In the genomic region with DNA sequence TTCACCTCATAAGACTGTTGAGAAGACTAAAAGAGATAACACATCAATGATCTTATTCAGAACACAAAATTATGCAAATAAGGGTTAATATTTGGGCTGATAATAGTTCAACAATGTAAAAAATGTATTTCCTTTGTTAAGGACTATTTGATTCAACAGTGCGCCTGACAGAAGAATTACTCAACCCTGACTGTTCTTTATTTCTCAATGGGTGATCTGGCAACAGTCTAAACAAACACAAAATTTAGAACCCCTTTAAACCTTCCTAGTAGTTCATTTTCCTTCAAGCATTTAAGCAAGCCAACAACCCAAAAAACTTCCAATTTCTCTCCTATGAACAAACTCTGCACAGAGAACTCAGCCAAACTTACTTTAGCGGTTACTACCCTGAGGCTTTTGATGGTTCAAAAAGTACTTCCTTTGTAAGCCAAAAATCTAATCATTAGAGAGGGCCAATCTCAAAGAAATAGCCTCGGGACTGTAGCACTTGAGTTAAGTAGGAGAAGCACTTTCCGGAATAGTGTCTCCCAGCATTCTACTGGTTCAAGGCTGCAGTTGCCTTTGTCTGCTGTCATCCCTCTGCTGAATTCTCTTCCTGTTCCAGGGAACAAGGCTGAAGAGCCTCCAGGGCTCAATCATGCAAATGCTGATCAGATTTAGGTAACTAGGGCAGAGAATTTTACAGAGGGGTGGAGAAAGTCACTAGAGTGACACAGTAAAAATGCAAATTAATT, we compare ENCODE assay signal across 1 cellular context.
TF ChIP-seq lines count a peak whose summit lies in the region.

No MANE protein-coding gene starts in this region.

TF ChIP-seq in GM23338, 12 proteins besides CTCF, POLR2A, EP300 and RAD21 (continued from another document):
- TF ChIP-seq ZNF331 (CRISPR knock-in tag; IDR thresholded peaks at IDR 0.05; ENCODE audit: low read depth), result no peak
- no peak for TF ChIP-seq EZH2 (IDR thresholded peaks at IDR 0.05; ENCODE audit: low read depth, unreplicated experiment)
- TF ChIP-seq, protein P1, sequence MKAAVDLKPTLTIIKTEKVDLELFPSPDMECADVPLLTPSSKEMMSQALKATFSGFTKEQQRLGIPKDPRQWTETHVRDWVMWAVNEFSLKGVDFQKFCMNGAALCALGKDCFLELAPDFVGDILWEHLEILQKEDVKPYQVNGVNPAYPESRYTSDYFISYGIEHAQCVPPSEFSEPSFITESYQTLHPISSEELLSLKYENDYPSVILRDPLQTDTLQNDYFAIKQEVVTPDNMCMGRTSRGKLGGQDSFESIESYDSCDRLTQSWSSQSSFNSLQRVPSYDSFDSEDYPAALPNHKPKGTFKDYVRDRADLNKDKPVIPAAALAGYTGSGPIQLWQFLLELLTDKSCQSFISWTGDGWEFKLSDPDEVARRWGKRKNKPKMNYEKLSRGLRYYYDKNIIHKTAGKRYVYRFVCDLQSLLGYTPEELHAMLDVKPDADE (IDR thresholded peaks at IDR 0.05), result no peak
- TF ChIP-seq, protein P2, sequence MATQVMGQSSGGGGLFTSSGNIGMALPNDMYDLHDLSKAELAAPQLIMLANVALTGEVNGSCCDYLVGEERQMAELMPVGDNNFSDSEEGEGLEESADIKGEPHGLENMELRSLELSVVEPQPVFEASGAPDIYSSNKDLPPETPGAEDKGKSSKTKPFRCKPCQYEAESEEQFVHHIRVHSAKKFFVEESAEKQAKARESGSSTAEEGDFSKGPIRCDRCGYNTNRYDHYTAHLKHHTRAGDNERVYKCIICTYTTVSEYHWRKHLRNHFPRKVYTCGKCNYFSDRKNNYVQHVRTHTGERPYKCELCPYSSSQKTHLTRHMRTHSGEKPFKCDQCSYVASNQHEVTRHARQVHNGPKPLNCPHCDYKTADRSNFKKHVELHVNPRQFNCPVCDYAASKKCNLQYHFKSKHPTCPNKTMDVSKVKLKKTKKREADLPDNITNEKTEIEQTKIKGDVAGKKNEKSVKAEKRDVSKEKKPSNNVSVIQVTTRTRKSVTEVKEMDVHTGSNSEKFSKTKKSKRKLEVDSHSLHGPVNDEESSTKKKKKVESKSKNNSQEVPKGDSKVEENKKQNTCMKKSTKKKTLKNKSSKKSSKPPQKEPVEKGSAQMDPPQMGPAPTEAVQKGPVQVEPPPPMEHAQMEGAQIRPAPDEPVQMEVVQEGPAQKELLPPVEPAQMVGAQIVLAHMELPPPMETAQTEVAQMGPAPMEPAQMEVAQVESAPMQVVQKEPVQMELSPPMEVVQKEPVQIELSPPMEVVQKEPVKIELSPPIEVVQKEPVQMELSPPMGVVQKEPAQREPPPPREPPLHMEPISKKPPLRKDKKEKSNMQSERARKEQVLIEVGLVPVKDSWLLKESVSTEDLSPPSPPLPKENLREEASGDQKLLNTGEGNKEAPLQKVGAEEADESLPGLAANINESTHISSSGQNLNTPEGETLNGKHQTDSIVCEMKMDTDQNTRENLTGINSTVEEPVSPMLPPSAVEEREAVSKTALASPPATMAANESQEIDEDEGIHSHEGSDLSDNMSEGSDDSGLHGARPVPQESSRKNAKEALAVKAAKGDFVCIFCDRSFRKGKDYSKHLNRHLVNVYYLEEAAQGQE (IDR thresholded peaks at IDR 0.05; ENCODE audit: unreplicated experiment), result no peak
- no peak for TF ChIP-seq JUNB (IDR thresholded peaks at IDR 0.05; ENCODE audit: unreplicated experiment)
- TF ChIP-seq CREB1 (CRISPR knock-in tag; IDR thresholded peaks at IDR 0.05; ENCODE audit: low read depth), result no peak
- no peak for TF ChIP-seq ZNF462 (CRISPR knock-in tag; IDR thresholded peaks at IDR 0.05)
